15 cellular contexts compared by ENCODE assay signal in the genomic region with DNA sequence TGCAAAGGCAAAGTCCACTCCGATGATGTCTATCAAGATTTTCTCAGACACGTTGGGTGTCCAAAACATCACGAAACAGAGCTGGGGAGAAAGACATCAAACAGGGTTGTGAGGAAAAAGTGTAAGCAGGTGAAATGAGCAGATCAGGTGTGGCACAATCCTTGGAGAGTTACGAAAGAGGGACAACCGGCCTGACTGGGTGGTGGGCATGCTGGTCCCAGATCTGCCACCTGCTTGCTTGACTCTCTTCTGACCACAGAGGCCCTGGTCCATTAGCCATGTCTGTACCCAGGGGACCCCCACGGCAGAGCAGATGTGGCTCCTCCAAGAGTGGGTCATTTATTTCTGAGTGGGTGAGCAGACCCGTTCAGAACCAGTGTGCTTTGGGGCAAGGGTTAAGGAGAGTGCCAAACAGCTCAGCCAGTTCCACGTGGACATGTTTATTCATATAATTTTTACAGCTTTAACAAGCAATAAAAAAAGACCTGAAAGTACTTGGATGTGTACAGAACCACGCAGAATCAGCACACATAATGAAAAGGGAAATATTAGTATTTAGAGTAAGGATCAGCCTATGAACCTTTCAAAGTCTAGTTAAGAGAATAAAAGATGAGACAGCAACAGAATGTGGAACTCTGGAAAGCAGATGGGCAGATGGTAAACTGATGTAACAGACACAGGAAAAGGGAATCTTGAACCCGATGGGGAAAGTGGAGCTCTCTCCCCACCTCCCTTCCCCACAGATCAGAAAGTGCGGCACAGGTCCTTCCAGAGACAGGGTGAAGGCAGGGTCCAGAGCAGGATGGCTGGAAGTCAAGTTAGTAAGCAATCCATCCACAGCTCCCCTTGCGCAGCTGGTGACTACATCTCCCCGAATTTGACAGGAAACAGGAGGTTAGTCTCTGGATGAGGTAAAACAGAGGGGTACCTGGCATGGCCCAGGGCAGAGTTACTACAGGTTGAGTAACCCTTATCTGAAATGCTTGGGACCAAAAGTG. TPM values are rescaled to one million over a fixed set of nuclear protein-coding genes. Genes with fewer than 3 reads are reported as not detected.
DNase-seq lines count a peak whose midpoint lies in the region; ATAC-seq and TF ChIP-seq lines count a peak whose summit lies in the region.
"Had no signal": no experiment of that assay in that cellular context is flagged by ENCODE, and none has a peak within 500 bp of the region (broad histone marks: within the 10 kb centered on the region; RNA-seq: fewer than 3 reads in every experiment).

No MANE protein-coding gene starts in this region.

- H3K9me3 Mint-ChIP-seq in CD4-positive, alpha-beta memory T cell, result no peaks in the 10 kb centered on the region
- H3K9me3 Mint-ChIP-seq in activated naive CD4-positive, alpha-beta T cell treated with anti-CD3 and anti-CD28 coated beads, Interleukin-2, amount 50 U/mL, for 72 hours, result no peaks in the 10 kb centered on the region
- H3K9me3 Mint-ChIP-seq in naive B cell, result no peaks in the 10 kb centered on the region
- H3K9me3 Mint-ChIP-seq: type B pancreatic cell had no signal

- TF ChIP-seq CTCF in ovary (IDR thresholded peaks at IDR 0.05), result no peak

- H3K4me1 ChIP-seq in CD4-positive, alpha-beta memory T cell (ENCODE audit: insufficient read depth, low read length), result peaks cover 14% of the 10 kb centered on the region
- H3K4me1 ChIP-seq in ovary (ENCODE audit: insufficient read depth), result no peaks in the 10 kb centered on the region
- H3K4me1 ChIP-seq: spleen had no signal

- H3K4me1 Mint-ChIP-seq in CD4-positive, alpha-beta memory T cell, result peaks cover 18 to 28% (median 19%) of the 10 kb centered on the region in 4 donors
- peaks cover 0 to 10% (median 5%) of the 10 kb centered on the region in 3 donors for H3K4me1 Mint-ChIP-seq in naive B cell

- TF ChIP-seq EP300 in ovary (IDR thresholded peaks at IDR 0.05), result no peak

- H3K9me3 ChIP-seq in CD4-positive, alpha-beta memory T cell (ENCODE audit: control insufficient read depth in 1 of 2, low read length in 2 of 2), result no peaks in the 10 kb centered on the region
- no peaks in the 10 kb centered on the region for H3K9me3 ChIP-seq in ovary
- H3K9me3 ChIP-seq: spleen had no signal

- intact Hi-C loops in CD4-positive, alpha-beta memory T cell (cut with micrococcal nuclease), result no loop called here
- intact Hi-C loops in ovary (cut with DNase I), result no loop called here

- H3K36me3 Mint-ChIP-seq in CD4-positive, alpha-beta memory T cell, result peaks cover 24 to 54% of the 10 kb centered on the region in 2 donors
- H3K36me3 Mint-ChIP-seq in activated naive CD4-positive, alpha-beta T cell treated with anti-CD3 and anti-CD28 coated beads, Interleukin-2, amount 50 U/mL, for 72 hours, result peaks cover 8 to 28% of the 10 kb centered on the region in 2 donors
- peaks cover 8 to 18% of the 10 kb centered on the region in 2 donors for H3K36me3 Mint-ChIP-seq in naive B cell

- DNase-seq in CD4-positive, alpha-beta memory T cell, result no peak
- no peak for DNase-seq in activated naive CD4-positive, alpha-beta T cell treated with anti-CD3 and anti-CD28 coated beads, Interleukin-2, amount 50 U/mL, for 72 hours (ENCODE audit: low spot score in 2 of 2)
- DNase-seq in naive B cell, result no peak
- DNase-seq in activated effector memory CD4-positive, alpha-beta T cell treated with Interleukin-2 at 50 U/mL for 16 hours, result no peak
- DNase-seq in ovary, result no peak
- DNase-seq: left cardiac atrium, NCI-H2171, NCI-H82, spleen had no signal

- no peaks in the 10 kb centered on the region for H3K27me3 Mint-ChIP-seq in CD4-positive, alpha-beta memory T cell
- no peaks in the 10 kb centered on the region for H3K27me3 Mint-ChIP-seq in naive B cell
- H3K27me3 Mint-ChIP-seq: progenitor cell of endocrine pancreas, type B pancreatic cell had no signal

- H3K27ac ChIP-seq in CD4-positive, alpha-beta memory T cell (ENCODE audit: low read depth, low read length), result no peak overlapping the region
- no peak overlapping the region for H3K27ac ChIP-seq in ovary
- H3K27ac ChIP-seq: BLaER1 treated with 17β-estradiol and CSF1 and Interleukin-3, amounts not matched to agents 10 nM and 100 nM; SK-N-MC; spleen had no signal

- POLR2A ChIA-PET in CD4-positive, alpha-beta memory T cell (lab: Charles Lee; ENCODE audit: partially characterized antibody), result interaction anchor here (1.4 kb wide), 1 partner anchor 10 kb away, joined by 8 read pairs; no protein-coding TSS in a partner anchor

- CTCF ChIA-PET in CD4-positive, alpha-beta memory T cell (lab: Charles Lee; ENCODE audit: partially characterized antibody), result interaction anchor here (1.4 to 2.2 kb wide), 2 partner anchors 10 to 286 kb away, joined by 3 to 11 read pairs; no protein-coding TSS in a partner anchor

- 83 to 85% (median 84%) methylated on average over 13 of the region's 13 CpGs for WGBS in ovary, 3 donors

- peak; percentile 35 for TF ChIP-seq POLR2A in GM19193 (IDR thresholded peaks at IDR 0.05; ENCODE audit: extremely low read depth, insufficient read depth, insufficient read length)
- TF ChIP-seq POLR2A in ovary (IDR thresholded peaks at IDR 0.05), result no peak

- no peaks in the 10 kb centered on the region for H3K27me3 ChIP-seq in CD4-positive, alpha-beta memory T cell (ENCODE audit: insufficient read depth, low read length)
- H3K27me3 ChIP-seq in ovary, result no peaks in the 10 kb centered on the region
- H3K27me3 ChIP-seq: BLaER1 treated with 17β-estradiol and CSF1 and Interleukin-3, amounts not matched to agents 10 nM and 100 nM; spleen had no signal

- H3K4me3 Mint-ChIP-seq in CD4-positive, alpha-beta memory T cell, result no peak overlapping the region
- H3K4me3 Mint-ChIP-seq in naive B cell, result no peak overlapping the region
- H3K4me3 Mint-ChIP-seq: type B pancreatic cell had no signal

- H3K36me3 ChIP-seq in CD4-positive, alpha-beta memory T cell (ENCODE audit: insufficient read depth, low read length), result peaks cover 27% of the 10 kb centered on the region
- no peaks in the 10 kb centered on the region for H3K36me3 ChIP-seq in ovary

- H3K4me3 ChIP-seq in CD4-positive, alpha-beta memory T cell (ENCODE audit: low read length in 2 of 2), result no peak overlapping the region
- H3K4me3 ChIP-seq in ovary, result no peak overlapping the region
- H3K4me3 ChIP-seq: BLaER1 treated with 17β-estradiol and CSF1 and Interleukin-3, amounts not matched to agents 10 nM and 100 nM; SK-N-MC; spleen had no signal

- peak overlapping the region; percentile 1 to 91 (median 84) for H3K27ac Mint-ChIP-seq in CD4-positive, alpha-beta memory T cell
- peak overlapping the region; percentile 56 to 74 for H3K27ac Mint-ChIP-seq in activated naive CD4-positive, alpha-beta T cell treated with anti-CD3 and anti-CD28 coated beads, Interleukin-2, amount 50 U/mL, for 72 hours
- H3K27ac Mint-ChIP-seq in naive B cell, result peak overlapping the region in 4 of 6 donors; percentile 14 to 68 (median 26)
- H3K27ac Mint-ChIP-seq: type B pancreatic cell had no signal

- no peak for ATAC-seq in activated naive CD4-positive, alpha-beta T cell treated with anti-CD3 and anti-CD28 coated beads, Interleukin-2, amount 50 U/mL, for 72 hours
- ATAC-seq in naive B cell (ENCODE audit: low read depth in 2 of 2) (no peak), HG03521 (IDR thresholded peaks at IDR 0.05; ENCODE audit: unreplicated experiment) (no peak)
- ATAC-seq: left cardiac atrium had no signal

RNA-seq across cellular contexts. Expression of a gene that starts 52.5 kb away (rescaled TPM):
- total RNA-seq in CD4-positive, alpha-beta memory T cell, result 10 to 100 TPM; 59.4 to 69.0 TPM
- polyA plus RNA-seq in CD4-positive, alpha-beta memory T cell, result 10 to 100 TPM; 12.1 to 20.4 TPM
- 10 to 100 TPM; 59.4 to 60.2 TPM for total RNA-seq in activated naive CD4-positive, alpha-beta T cell treated with anti-CD3 and anti-CD28 coated beads, Interleukin-2, amount 50 U/mL, for 72 hours
- polyA plus RNA-seq in naive B cell (ENCODE audit: low read depth in 6 of 6), result 10 to 100 TPM in 5 of 6 donors, 1 to 10 TPM in 1; 9.4 to 27.8 (median 19.1) TPM
- total RNA-seq in ovary, result 10 to 100 TPM; 21.1 to 29.3 (median 23.9) TPM
- 1 to 10 TPM; 4.1 to 7.5 TPM for polyA plus RNA-seq in ovary

Comparison
In these comparisons a context has a peak if more than half of its experiments do, and no peak if none do; other contexts are left out.
1. H3K27ac Mint-ChIP-seq: peak in every context shown above with its lines; median percentile 84 in CD4-positive, alpha-beta memory T cell; 65 in activated naive CD4-positive, alpha-beta T cell treated with anti-CD3 and anti-CD28 coated beads, Interleukin-2, amount 50 U/mL, for 72 hours; 26 in naive B cell.